Comparison of ENCODE assay signal across 12 cellular contexts in the genomic region with DNA sequence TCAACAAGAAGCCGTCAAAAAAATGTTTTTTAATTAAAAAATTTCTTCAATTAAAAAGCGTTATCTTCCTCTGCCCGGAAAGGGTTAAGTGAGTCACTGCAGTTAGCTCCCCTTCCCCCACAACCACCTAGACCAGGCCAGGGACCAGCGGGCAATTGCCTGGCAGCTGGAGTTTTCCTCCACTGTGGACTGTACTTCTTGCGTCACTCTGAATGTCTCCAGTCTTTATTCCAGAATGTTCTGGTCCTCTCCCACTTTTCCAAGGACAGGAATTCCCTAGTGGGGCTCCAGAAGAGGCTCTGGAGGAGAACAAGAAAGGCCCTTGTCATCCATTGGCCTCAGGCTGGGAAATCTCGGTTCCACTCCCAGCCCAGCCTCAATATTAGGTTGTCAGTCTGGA.
DNase-seq lines count a peak whose midpoint lies in the region; ATAC-seq, FAIRE-seq and TF ChIP-seq lines count a peak whose summit lies in the region.
"Had no signal": no experiment of that assay in that cellular context is flagged by ENCODE, and none has a peak within 500 bp of the region (broad histone marks: within the 10 kb centered on the region; RNA-seq: fewer than 3 reads in every experiment).

No MANE protein-coding gene starts in this region.

- H3K4me1 Mint-ChIP-seq in nephron, result peaks cover 25% of the 10 kb centered on the region

- ATAC-seq in HG03432 (IDR thresholded peaks at IDR 0.05; ENCODE audit: unreplicated experiment), result no peak

- H3K9me3 ChIP-seq in fibroblast of lung (ENCODE audit: control insufficient read depth, insufficient read depth, low read depth, low read length), result no peaks in the 10 kb centered on the region

- no peaks in the 10 kb centered on the region for H3K79me2 ChIP-seq in fibroblast of lung (ENCODE audit: control insufficient read depth, insufficient read depth, low read length)

- no peak overlapping the region for H2AFZ ChIP-seq in fibroblast of lung (ENCODE audit: low read length)

- no peak overlapping the region for H3K4me3 Mint-ChIP-seq in nephron

- no peaks in the 10 kb centered on the region for H3K27me3 ChIP-seq in fibroblast of lung (ENCODE audit: control insufficient read depth, insufficient read depth, low read length)
- H3K27me3 ChIP-seq: brain microvascular endothelial cell had no signal

- no peaks in the 10 kb centered on the region for H4K20me1 ChIP-seq in fibroblast of lung (ENCODE audit: control insufficient read depth, extremely low read depth, insufficient read depth, low read length)

- no peaks in the 10 kb centered on the region for H3K27me3 Mint-ChIP-seq in nephron (ENCODE audit: low read depth)

- no peak for TF ChIP-seq CTCF in fibroblast of lung (conservative IDR thresholded peaks at IDR 0.05 in 1 of 2, IDR thresholded peaks at IDR 0.05 in 1 of 2; ENCODE audit: low read depth in 1 of 2, low read length in 2 of 2)
- TF ChIP-seq CTCF in nephron (IDR thresholded peaks at IDR 0.05; ENCODE audit: unreplicated experiment in 3 of 3), result no peak

- no peaks in the 10 kb centered on the region for H3K4me1 ChIP-seq in fibroblast of lung (ENCODE audit: control insufficient read depth, extremely low read depth, insufficient read depth, low read length)

- H3K36me3 Mint-ChIP-seq in nephron (ENCODE audit: low read depth), result peaks cover 5% of the 10 kb centered on the region

- peaks cover 17% of the 10 kb centered on the region for H3K9me3 Mint-ChIP-seq in nephron

- no peak overlapping the region for H3K9ac ChIP-seq in fibroblast of lung (ENCODE audit: insufficient read depth, low read length)

- peak; percentile 78 for FAIRE-seq in RCC 7860 (lab: Jason Lieb, UNC)

- in situ Hi-C loops in KBM-7 (cut with MboI; ENCODE audit: low pct_unique_long_range_greater_than_20kb, low sequenced_read_pairs), result no loop called here

- H3K27ac Mint-ChIP-seq in nephron, result peak overlapping the region; percentile 29 to 73 (median 45)

- H3K4me2 ChIP-seq in fibroblast of lung (ENCODE audit: extremely low read depth, insufficient read depth, low read length), result no peak overlapping the region

- no peak overlapping the region for H3K27ac ChIP-seq in fibroblast of lung (ENCODE audit: insufficient read depth, low read length)
- H3K27ac ChIP-seq: brain microvascular endothelial cell had no signal

- H3K4me3 ChIP-seq in fibroblast of lung (replicated peaks in 1 of 4; ENCODE audit: control extremely low read depth in 1 of 4, insufficient read depth in 1 of 4, low read depth in 3 of 4, low read length in 4 of 4), result no peak overlapping the region

- DNase-seq in EL, result peak; percentile 36
- peak; percentile 59 for DNase-seq in RCC 7860 (ENCODE audit: low spot score)
- DNase-seq in fibroblast of lung (ENCODE audit: low read depth in 2 of 2), result peak; percentile 66 to 68
- no peak for DNase-seq in KBM-7
- no peak for DNase-seq in NCI-H187 (lab: John Stamatoyannopoulos, UW)
- no peak for DNase-seq in mesenteric fat pad (ENCODE audit: low spot score)
- DNase-seq: brain microvascular endothelial cell, NCI-H1092 treated with DMSO at 0.1 percent for 48 hours, NCI-H446 treated with DMSO at 0.1 percent for 48 hours, SHP77 had no signal

- H3K36me3 ChIP-seq in fibroblast of lung (ENCODE audit: control insufficient read depth, insufficient read depth, low read length), result no peaks in the 10 kb centered on the region

Comparison
In these comparisons a context has a peak if more than half of its experiments do, and no peak if none do; other contexts are left out.
1. DNase-seq: peak in EL (single experiment), RCC 7860 (single experiment) and fibroblast of lung (2 of 2); none in KBM-7 (single experiment), NCI-H187 (0 of 2) and mesenteric fat pad (single experiment).